In the genomic region with DNA sequence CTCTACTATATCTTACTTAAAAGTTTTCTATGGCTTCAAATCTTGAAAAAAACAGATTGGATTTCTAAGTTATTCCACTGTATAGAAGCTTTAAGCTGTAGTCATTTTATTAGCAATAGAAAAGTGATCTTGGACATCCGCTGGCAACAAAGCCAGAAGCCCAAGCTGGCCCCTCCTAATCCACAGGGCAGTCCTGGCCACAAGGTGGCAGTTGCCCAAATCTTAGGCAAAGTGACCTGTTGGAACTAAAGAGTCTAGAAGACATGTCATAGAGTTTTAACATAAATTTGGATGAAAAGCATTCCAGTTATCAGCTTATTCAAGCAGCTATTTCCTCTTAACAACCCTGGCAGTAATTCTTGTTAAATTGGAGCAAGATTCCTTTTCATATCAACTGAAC, we compare ENCODE assay signal across 8 cellular contexts.
DNase-seq lines count a peak whose midpoint lies in the region; ATAC-seq and TF ChIP-seq lines count a peak whose summit lies in the region.

No MANE protein-coding gene starts in this region.

- H3K4me1 Mint-ChIP-seq in natural killer cell: peaks cover 10 to 11% of the 10 kb centered on the region in 2 donors
- H3K4me1 Mint-ChIP-seq in natural killer cell treated with Interleukin-12 subunit alpha and Interleukin-12 subunit beta and Interleukin-15 and Interleukin-18, amount 100 ng/mL, for 72 hours (ENCODE audit: low read depth in 2 of 2): peaks cover 4 to 8% of the 10 kb centered on the region in 2 donors

- no peak overlapping the region for H3K27ac ChIP-seq in OCI-LY3 (ENCODE audit: low read length)
- H3K27ac ChIP-seq in breast epithelium: no peak overlapping the region
- H3K27ac ChIP-seq in uterus: peak overlapping the region; percentile 19 to 52

- no peaks in the 10 kb centered on the region for H4K20me1 ChIP-seq in OCI-LY3 (ENCODE audit: insufficient read depth, low read length)

- TF ChIP-seq CTCF in natural killer cell (IDR thresholded peaks at IDR 0.05) (peak; percentile 42), OCI-LY3 (IDR thresholded peaks at IDR 0.05; ENCODE audit: low read depth, low read length) (peak; percentile 50), breast epithelium (IDR thresholded peaks at IDR 0.05) (peak in 2 of 3 donors; percentile 42 to 45), uterus (IDR thresholded peaks at IDR 0.05) (peak; percentile 38 to 52 (median 44))

- H3K27me3 Mint-ChIP-seq in natural killer cell (ENCODE audit: low read depth in 2 of 2): peaks cover 8 to 44% of the 10 kb centered on the region in 2 donors
- H3K27me3 Mint-ChIP-seq in natural killer cell treated with Interleukin-12 subunit alpha and Interleukin-12 subunit beta and Interleukin-15 and Interleukin-18, amount 100 ng/mL, for 72 hours: peaks cover 0 to 8% of the 10 kb centered on the region in 2 donors

- TF ChIP-seq POLR2A in breast epithelium (IDR thresholded peaks at IDR 0.05): no peak
- TF ChIP-seq POLR2A in uterus (IDR thresholded peaks at IDR 0.05): no peak

- no peak overlapping the region for H2AFZ ChIP-seq in OCI-LY3 (ENCODE audit: low read depth, low read length)

- H3K36me3 Mint-ChIP-seq in natural killer cell: peaks cover 7% of the 10 kb centered on the region
- peaks cover 7% of the 10 kb centered on the region for H3K36me3 Mint-ChIP-seq in natural killer cell treated with Interleukin-12 subunit alpha and Interleukin-12 subunit beta and Interleukin-15 and Interleukin-18, amount 100 ng/mL, for 72 hours

- H3K79me2 ChIP-seq in OCI-LY3 (ENCODE audit: low read length): no peaks in the 10 kb centered on the region

- H3K4me2 ChIP-seq in OCI-LY3 (ENCODE audit: low read length): no peak overlapping the region

- H3K27me3 ChIP-seq in OCI-LY3 (ENCODE audit: low read depth, low read length): peaks cover 15% of the 10 kb centered on the region; the same call in 1 of the 2 replicates
- H3K27me3 ChIP-seq in breast epithelium: no peaks in the 10 kb centered on the region
- no peaks in the 10 kb centered on the region for H3K27me3 ChIP-seq in uterus

- H3K4me1 ChIP-seq in OCI-LY3 (ENCODE audit: low read length): peaks cover 5% of the 10 kb centered on the region; the same call in 1 of the 2 replicates
- H3K4me1 ChIP-seq in breast epithelium: peaks cover 0 to 6% of the 10 kb centered on the region in 2 donors
- H3K4me1 ChIP-seq in uterus: no peaks in the 10 kb centered on the region

- H3K36me3 ChIP-seq in OCI-LY3 (replicated peaks; ENCODE audit: low read depth, low read length) (no peaks in the 10 kb centered on the region), breast epithelium (no peaks in the 10 kb centered on the region), uterus (no peaks in the 10 kb centered on the region)

- no peak overlapping the region for H3K27ac Mint-ChIP-seq in natural killer cell
- H3K27ac Mint-ChIP-seq in natural killer cell treated with Interleukin-12 subunit alpha and Interleukin-12 subunit beta and Interleukin-15 and Interleukin-18, amount 100 ng/mL, for 72 hours: no peak overlapping the region

- peaks cover 0 to 3% of the 10 kb centered on the region in 2 donors for H3K9me3 Mint-ChIP-seq in natural killer cell
- peaks cover 5% of the 10 kb centered on the region for H3K9me3 Mint-ChIP-seq in natural killer cell treated with Interleukin-12 subunit alpha and Interleukin-12 subunit beta and Interleukin-15 and Interleukin-18, amount 100 ng/mL, for 72 hours

- no peak for DNase-seq in natural killer cell
- DNase-seq in natural killer cell treated with Interleukin-12 subunit alpha and Interleukin-12 subunit beta and Interleukin-15 and Interleukin-18, amount 100 ng/mL, for 72 hours (ENCODE audit: low spot score): no peak
- peak in 1 of 2 donors; percentile 56 for DNase-seq in breast epithelium (ENCODE audit: low spot score in 2 of 2)
- DNase-seq in left lobe of liver (ENCODE audit: low spot score): peak; percentile 66
- peak; percentile 48 to 50 for DNase-seq in uterus
- no peak for DNase-seq in superior temporal gyrus (ENCODE audit: extremely low spot score)
- DNase-seq in NCI-H146 (lab: John Stamatoyannopoulos, UW): no peak

- H3K9me3 ChIP-seq in OCI-LY3 (ENCODE audit: insufficient read depth, low read length) (no peaks in the 10 kb centered on the region), breast epithelium (peaks cover 4 to 5% of the 10 kb centered on the region in 2 donors), uterus (no peaks in the 10 kb centered on the region)

- H3K9ac ChIP-seq in OCI-LY3 (ENCODE audit: low read length): no peak overlapping the region

- ATAC-seq in natural killer cell: peak; percentile 54 to 74 (median 68)
- no peak for ATAC-seq in natural killer cell treated with Interleukin-12 subunit alpha and Interleukin-12 subunit beta and Interleukin-15 and Interleukin-18, amount 100 ng/mL, for 72 hours
- ATAC-seq in left lobe of liver: peak; percentile 95

- H3K4me3 Mint-ChIP-seq in natural killer cell: no peak overlapping the region
- H3K4me3 Mint-ChIP-seq in natural killer cell treated with Interleukin-12 subunit alpha and Interleukin-12 subunit beta and Interleukin-15 and Interleukin-18, amount 100 ng/mL, for 72 hours: no peak overlapping the region

- intact Hi-C loops in natural killer cell (cut with micrococcal nuclease): loop anchor here (1.0 to 10.0 kb wide), 4 partner anchors 78 to 457 kb away; no protein-coding TSS in a partner anchor
- intact Hi-C loops in breast epithelium (cut with DNase I; ENCODE audit: low total_unique reads): no loop called here
- intact Hi-C loops in uterus (cut with DNase I; ENCODE audit: low total_unique reads): no loop called here

- H3K4me3 ChIP-seq in OCI-LY3 (ENCODE audit: low read length) (no peak overlapping the region), breast epithelium (no peak overlapping the region), uterus (no peak overlapping the region)

Comparison
In these comparisons a context has a peak if more than half of its experiments do, and no peak if none do; other contexts are left out.
1. ATAC-seq: peak in natural killer cell (3 of 3) and left lobe of liver (single experiment); none in natural killer cell treated with Interleukin-12 subunit alpha and Interleukin-12 subunit beta and Interleukin-15 and Interleukin-18, amount 100 ng/mL, for 72 hours (0 of 2).
2. DNase-seq: peak in left lobe of liver (single experiment) and uterus (2 of 2); none in natural killer cell (single experiment), natural killer cell treated with Interleukin-12 subunit alpha and Interleukin-12 subunit beta and Interleukin-15 and Interleukin-18, amount 100 ng/mL, for 72 hours (single experiment), superior temporal gyrus (single experiment) and NCI-H146 (single experiment).
3. H3K27ac ChIP-seq: peak in uterus (2 of 2); none in OCI-LY3 (single experiment) and breast epithelium (0 of 2).
4. Peak in every context shown above with its lines, with median percentiles within 50 percentile points of each other: CTCF ChIP-seq.